8 cellular contexts compared by ENCODE assay signal in the genomic region with DNA sequence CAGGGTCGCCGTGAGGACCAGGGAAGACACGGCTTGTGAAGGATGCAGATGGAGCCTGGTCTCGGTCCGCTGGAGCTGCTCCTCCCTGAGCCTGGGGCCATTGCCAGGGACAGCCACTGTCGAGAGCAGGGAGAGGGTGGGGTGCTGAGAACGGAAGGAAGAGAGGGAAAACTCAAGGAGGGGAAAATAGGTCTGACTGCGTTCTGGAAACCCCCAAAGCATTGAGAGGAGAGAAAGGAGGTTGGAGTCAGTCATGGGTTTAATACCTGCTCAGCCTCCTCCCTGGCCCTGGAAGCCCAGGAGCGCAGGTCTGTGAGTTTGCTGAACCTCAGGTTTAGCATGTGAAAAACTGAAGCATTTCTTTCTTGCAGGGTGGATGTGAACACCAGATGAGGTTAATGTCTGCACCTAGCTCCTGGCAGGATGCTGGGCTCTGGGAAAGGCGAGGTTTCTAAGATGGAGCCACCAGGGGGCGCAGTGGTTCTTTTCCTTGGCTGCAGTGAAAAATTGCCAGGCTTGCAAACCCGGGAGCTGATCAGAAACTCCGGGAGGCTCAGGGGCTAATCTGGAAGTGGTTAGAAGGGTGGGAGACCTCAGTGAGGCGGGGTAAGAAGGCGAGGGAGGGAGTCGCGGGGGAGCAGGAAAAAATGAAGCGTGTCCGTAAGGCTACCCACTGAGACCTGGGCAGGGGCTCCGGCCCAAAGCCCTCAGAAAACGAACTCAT. TPM values are rescaled to one million over a fixed set of nuclear protein-coding genes. Genes with fewer than 3 reads are reported as not detected.
A peak's percentile ranks its signal among the peaks of the same experiment; 100 is the strongest.
DNase-seq lines count a peak whose midpoint lies in the region; ATAC-seq and TF ChIP-seq lines count a peak whose summit lies in the region.

No MANE protein-coding gene starts in this region.

- H3K27me3 ChIP-seq in effector memory CD4-positive, alpha-beta T cell (replicated peaks; ENCODE audit: control insufficient read depth, insufficient read depth, low read length, poor library complexity, severe bottlenecking), result no peaks in the 10 kb centered on the region

- H3K36me3 ChIP-seq in HEK293 (ENCODE audit: control insufficient read depth in 2 of 2, insufficient read depth in 1 of 2, low read length in 2 of 2), result no peaks in the 10 kb centered on the region
- H3K36me3 ChIP-seq in effector memory CD4-positive, alpha-beta T cell (ENCODE audit: control insufficient read depth, insufficient read depth, low read length), result no peaks in the 10 kb centered on the region

- no peaks in the 10 kb centered on the region for H3K27me3 Mint-ChIP-seq in activated CD8-positive, alpha-beta T cell treated with anti-CD3 and anti-CD28 coated beads for 36 hours
- H3K27me3 Mint-ChIP-seq in memory B cell, result peaks cover 3% of the 10 kb centered on the region

- peak overlapping the region; percentile 45 for H3K27ac Mint-ChIP-seq in activated CD8-positive, alpha-beta T cell treated with anti-CD3 and anti-CD28 coated beads for 36 hours
- H3K27ac Mint-ChIP-seq in memory B cell, result no peak overlapping the region

- H3K4me3 Mint-ChIP-seq in activated CD8-positive, alpha-beta T cell treated with anti-CD3 and anti-CD28 coated beads for 36 hours, result no peak overlapping the region
- no peak overlapping the region for H3K4me3 Mint-ChIP-seq in memory B cell

- no peaks in the 10 kb centered on the region for H3K4me1 ChIP-seq in HEK293 (ENCODE audit: control insufficient read depth, insufficient read depth, low read length)
- H3K4me1 ChIP-seq in effector memory CD4-positive, alpha-beta T cell (ENCODE audit: control insufficient read depth, insufficient read depth, low read length, poor library complexity, severe bottlenecking), result peaks cover 22% of the 10 kb centered on the region

- peak; percentile 49 for ATAC-seq in activated CD8-positive, alpha-beta T cell treated with anti-CD3 and anti-CD28 coated beads for 36 hours
- peak; percentile 61 for ATAC-seq in memory B cell (ENCODE audit: low read depth)
- no peak for ATAC-seq in HG02938 (IDR thresholded peaks at IDR 0.05; ENCODE audit: unreplicated experiment)

- intact Hi-C loops in activated CD8-positive, alpha-beta T cell treated with anti-CD3 and anti-CD28 coated beads for 36 hours (cut with micrococcal nuclease), result loop anchor here (5.0 kb wide), 2 partner anchors 45 to 485 kb away; a partner anchor contains a TSS

- H3K36me3 Mint-ChIP-seq in activated CD8-positive, alpha-beta T cell treated with anti-CD3 and anti-CD28 coated beads for 36 hours (ENCODE audit: low read depth), result no peaks in the 10 kb centered on the region
- no peaks in the 10 kb centered on the region for H3K36me3 Mint-ChIP-seq in memory B cell

- no peak overlapping the region for H3K4me3 ChIP-seq in HEK293 (ENCODE audit: low read depth, low read length)
- H3K4me3 ChIP-seq in effector memory CD4-positive, alpha-beta T cell (ENCODE audit: insufficient read depth, low read depth, low read length, poor library complexity, severe bottlenecking), result no peak overlapping the region

- TF ChIP-seq CTCF in HEK293 (tag by site-specific recombination; IDR thresholded peaks at IDR 0.05), result peak; percentile 31; the same call in 1 of the 2 replicates
- peak; percentile 90 for TF ChIP-seq CTCF in activated CD8-positive, alpha-beta T cell treated with anti-CD3 and anti-CD28 coated beads for 36 hours (IDR thresholded peaks at IDR 0.05)

- POLR2A ChIA-PET in HEK293 (lab: Yijun Ruan, JAX), result interaction anchor here (0.9 to 1.5 kb wide), 3 partner anchors 33 to 905 kb away, joined by 4 to 7 read pairs (median 4); a partner anchor contains a TSS
- POLR2A ChIA-PET in activated CD8-positive, alpha-beta T cell treated with anti-CD3 and anti-CD28 coated beads for 36 hours (lab: Charles Lee), result interaction anchor here (1.2 to 1.5 kb wide), 2 partner anchors 9 to 34 kb away, joined by 3 to 4 read pairs; a partner anchor contains a TSS

- no peak overlapping the region for H3K27ac ChIP-seq in HEK293 (ENCODE audit: extremely low read depth, low read depth, low read length)
- no peak overlapping the region for H3K27ac ChIP-seq in effector memory CD4-positive, alpha-beta T cell (ENCODE audit: insufficient read depth, low read length, poor library complexity, severe bottlenecking)

- no peaks in the 10 kb centered on the region for H3K9me3 Mint-ChIP-seq in activated CD8-positive, alpha-beta T cell treated with anti-CD3 and anti-CD28 coated beads for 36 hours
- H3K9me3 Mint-ChIP-seq in memory B cell, result no peaks in the 10 kb centered on the region

- CTCF ChIA-PET in HEK293 (lab: Yijun Ruan, JAX), result interaction anchor here (0.5 to 2.6 kb wide), 45 partner anchors 7 to 1341 kb away, joined by 3 to 32 read pairs (median 4); a partner anchor contains a TSS
- CTCF ChIA-PET in activated CD8-positive, alpha-beta T cell treated with anti-CD3 and anti-CD28 coated beads for 36 hours (lab: Charles Lee), result interaction anchor here (0.6 to 5.4 kb wide), 56 partner anchors 10 to 534 kb away, joined by 3 to 60 read pairs (median 4); a partner anchor contains a TSS

- H3K4me1 Mint-ChIP-seq in activated CD8-positive, alpha-beta T cell treated with anti-CD3 and anti-CD28 coated beads for 36 hours (ENCODE audit: low read depth), result peaks cover 22% of the 10 kb centered on the region
- H3K4me1 Mint-ChIP-seq in memory B cell, result peaks cover 10% of the 10 kb centered on the region

- no peaks in the 10 kb centered on the region for H3K9me3 ChIP-seq in HEK293 (ENCODE audit: control insufficient read depth, insufficient read depth, low read depth, low read length)
- H3K9me3 ChIP-seq in effector memory CD4-positive, alpha-beta T cell (ENCODE audit: control insufficient read depth, low read length), result no peaks in the 10 kb centered on the region

- peak; percentile 81 for DNase-seq in Ammon's horn (ENCODE audit: low spot score)
- peak; percentile 87 for DNase-seq in NCI-H82 (lab: John Stamatoyannopoulos, UW)
- DNase-seq in activated CD8-positive, alpha-beta T cell treated with anti-CD3 and anti-CD28 coated beads for 36 hours, result peak; percentile 79
- DNase-seq in effector memory CD4-positive, alpha-beta T cell, result peak; percentile 39 to 62 (median 41)
- peak; percentile 55 to 68 for DNase-seq in memory B cell (ENCODE audit: low spot score in 2 of 2)
- peak; percentile 51 to 63 for DNase-seq in stimulated activated CD8-positive, alpha-beta memory T cell treated with anti-CD3 and anti-CD28 coated beads, Interleukin-2, amount 100 ng/mL, for 48 hours (ENCODE audit: low read depth in 2 of 2)

TF ChIP-seq in HEK293, 187 proteins besides CTCF, POLR2A, EP300 and RAD21:
- TF ChIP-seq ZNF404 (tag by site-specific recombination; IDR thresholded peaks at IDR 0.05) (no peak), ZNF654 (tag by site-specific recombination; IDR thresholded peaks at IDR 0.05; ENCODE audit: low read depth) (peak; percentile 59), ZNF2 (tag by site-specific recombination; IDR thresholded peaks at IDR 0.05) (0 out of 2 replicates have a peak, but pooled peaks have one; percentile 53), ZNF16 (tag by site-specific recombination; IDR thresholded peaks at IDR 0.05; ENCODE audit: low read depth) (no peak)
- TF ChIP-seq, protein P1, sequence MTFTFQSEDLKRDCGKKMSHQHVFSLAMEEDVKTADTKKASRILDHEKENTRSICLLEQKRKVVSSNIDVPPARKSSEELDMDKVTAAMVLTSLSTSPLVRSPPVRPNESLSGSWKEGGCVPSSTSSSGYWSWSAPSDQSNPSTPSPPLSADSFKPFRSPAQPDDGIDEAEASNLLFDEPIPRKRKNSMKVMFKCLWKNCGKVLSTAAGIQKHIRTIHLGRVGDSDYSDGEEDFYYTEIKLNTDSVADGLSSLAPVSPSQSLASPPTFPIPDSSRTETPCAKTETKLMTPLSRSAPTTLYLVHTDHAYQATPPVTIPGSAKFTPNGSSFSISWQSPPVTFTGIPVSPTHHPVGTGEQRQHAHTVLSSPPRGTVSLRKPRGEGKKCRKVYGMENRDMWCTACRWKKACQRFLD (tag by site-specific recombination; IDR thresholded peaks at IDR 0.05), result no peak
- TF ChIP-seq, protein P2, sequence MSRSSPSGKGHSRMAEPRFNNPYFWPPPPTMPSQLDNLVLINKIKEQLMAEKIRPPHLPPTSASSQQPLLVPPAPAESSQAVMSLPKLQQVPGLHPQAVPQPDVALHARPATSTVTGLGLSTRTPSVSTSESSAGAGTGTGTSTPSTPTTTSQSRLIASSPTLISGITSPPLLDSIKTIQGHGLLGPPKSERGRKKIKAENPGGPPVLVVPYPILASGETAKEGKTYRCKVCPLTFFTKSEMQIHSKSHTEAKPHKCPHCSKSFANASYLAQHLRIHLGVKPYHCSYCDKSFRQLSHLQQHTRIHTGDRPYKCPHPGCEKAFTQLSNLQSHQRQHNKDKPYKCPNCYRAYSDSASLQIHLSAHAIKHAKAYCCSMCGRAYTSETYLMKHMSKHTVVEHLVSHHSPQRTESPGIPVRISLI (tag by site-specific recombination; IDR thresholded peaks at IDR 0.05), result no peak

RNA-seq across cellular contexts. Expression of a gene that starts 33.6 kb away (rescaled TPM):
- 10 to 100 TPM; 48.7 to 53.2 TPM for total RNA-seq in activated CD8-positive, alpha-beta T cell treated with anti-CD3 and anti-CD28 coated beads for 36 hours

RNA-seq across cellular contexts. Expression of a gene that starts 45.2 kb away (rescaled TPM):
- not detected for total RNA-seq in activated CD8-positive, alpha-beta T cell treated with anti-CD3 and anti-CD28 coated beads for 36 hours
